ENCODE assay signal across 18 cellular contexts in the genomic region with DNA sequence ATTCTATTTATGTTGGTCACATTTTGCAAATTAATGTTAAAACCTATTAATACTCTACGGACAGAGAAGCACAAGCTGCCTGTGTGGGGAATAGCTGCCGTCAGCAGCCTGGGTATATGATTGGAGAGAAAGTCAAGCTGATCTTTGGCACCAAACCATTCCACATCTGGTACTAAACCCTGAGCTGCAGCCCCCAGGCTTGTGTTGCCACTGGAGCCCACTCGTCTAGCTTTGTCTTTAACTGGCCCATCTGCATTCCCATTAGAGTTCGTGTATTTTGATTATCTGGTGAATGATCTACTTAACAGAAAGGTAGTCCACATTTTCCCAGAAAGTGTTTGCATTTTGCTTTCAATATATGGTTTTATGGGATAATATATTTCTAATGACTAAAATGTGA.
"Had no signal": no experiment of that assay in that cellular context is flagged by ENCODE, and none has a peak within 500 bp of the region (broad histone marks: within the 10 kb centered on the region; RNA-seq: fewer than 3 reads in every experiment).

No MANE protein-coding gene starts in this region.

- H3K27ac ChIP-seq: brain microvascular endothelial cell, coronary artery, gastroesophageal sphincter, lower lobe of right lung, tibial nerve had no signal

- H3K27ac Mint-ChIP-seq: activated naive CD8-positive, alpha-beta T cell treated with anti-CD3 and anti-CD28 coated beads, Interleukin-2, amount 50 U/mL, for 24 hours had no signal

- H3K4me3 ChIP-seq: coronary artery, gastroesophageal sphincter, lower lobe of right lung, tibial nerve had no signal

- H3K27me3 Mint-ChIP-seq: activated naive CD8-positive, alpha-beta T cell treated with anti-CD3 and anti-CD28 coated beads, Interleukin-2, amount 50 U/mL, for 24 hours; central memory CD8-positive, alpha-beta T cell had no signal

- DNase-seq: activated CD4-positive, alpha-beta T cell treated with anti-CD3 and anti-CD28 coated beads, Interleukin-2, amount 50 U/mL, for 4 hours; activated naive CD8-positive, alpha-beta T cell treated with anti-CD3 and anti-CD28 coated beads, Interleukin-2, amount 50 U/mL, for 24 hours; aorta; brain microvascular endothelial cell; left cardiac atrium; lower lobe of right lung; midbrain; occipital lobe; retina; stimulated activated CD8-positive, alpha-beta memory T cell treated with anti-CD3 and anti-CD28 coated beads, Interleukin-4, amount 100 ng/mL, for 48 hours; stimulated activated naive CD8-positive, alpha-beta T cell treated with anti-CD3 and anti-CD28 coated beads, Interleukin-15, Interleukin-2, amounts not matched to agents 100 U/mL and 50 U/mL, for 24 hours; SW 1271 had no signal

- H3K9me3 Mint-ChIP-seq: activated naive CD8-positive, alpha-beta T cell treated with anti-CD3 and anti-CD28 coated beads, Interleukin-2, amount 50 U/mL, for 24 hours; central memory CD8-positive, alpha-beta T cell had no signal

- ATAC-seq: activated naive CD8-positive, alpha-beta T cell treated with anti-CD3 and anti-CD28 coated beads, Interleukin-2, amount 50 U/mL, for 24 hours; gastroesophageal sphincter; left cardiac atrium; lower lobe of right lung; stimulated activated naive CD8-positive, alpha-beta T cell treated with anti-CD3 and anti-CD28 coated beads, Interleukin-15, Interleukin-2, amounts not matched to agents 100 U/mL and 50 U/mL, for 24 hours had no signal

- H3K27me3 ChIP-seq: brain microvascular endothelial cell, gastroesophageal sphincter, tibial nerve had no signal

- H3K4me1 Mint-ChIP-seq: activated naive CD8-positive, alpha-beta T cell treated with anti-CD3 and anti-CD28 coated beads, Interleukin-2, amount 50 U/mL, for 24 hours; central memory CD8-positive, alpha-beta T cell had no signal

- H3K9me3 ChIP-seq: gastroesophageal sphincter, lower lobe of right lung, tibial nerve had no signal

- H3K4me3 Mint-ChIP-seq: activated naive CD8-positive, alpha-beta T cell treated with anti-CD3 and anti-CD28 coated beads, Interleukin-2, amount 50 U/mL, for 24 hours; central memory CD8-positive, alpha-beta T cell had no signal

- FAIRE-seq: endometrium, urothelium cell line had no signal
